In the genomic region with DNA sequence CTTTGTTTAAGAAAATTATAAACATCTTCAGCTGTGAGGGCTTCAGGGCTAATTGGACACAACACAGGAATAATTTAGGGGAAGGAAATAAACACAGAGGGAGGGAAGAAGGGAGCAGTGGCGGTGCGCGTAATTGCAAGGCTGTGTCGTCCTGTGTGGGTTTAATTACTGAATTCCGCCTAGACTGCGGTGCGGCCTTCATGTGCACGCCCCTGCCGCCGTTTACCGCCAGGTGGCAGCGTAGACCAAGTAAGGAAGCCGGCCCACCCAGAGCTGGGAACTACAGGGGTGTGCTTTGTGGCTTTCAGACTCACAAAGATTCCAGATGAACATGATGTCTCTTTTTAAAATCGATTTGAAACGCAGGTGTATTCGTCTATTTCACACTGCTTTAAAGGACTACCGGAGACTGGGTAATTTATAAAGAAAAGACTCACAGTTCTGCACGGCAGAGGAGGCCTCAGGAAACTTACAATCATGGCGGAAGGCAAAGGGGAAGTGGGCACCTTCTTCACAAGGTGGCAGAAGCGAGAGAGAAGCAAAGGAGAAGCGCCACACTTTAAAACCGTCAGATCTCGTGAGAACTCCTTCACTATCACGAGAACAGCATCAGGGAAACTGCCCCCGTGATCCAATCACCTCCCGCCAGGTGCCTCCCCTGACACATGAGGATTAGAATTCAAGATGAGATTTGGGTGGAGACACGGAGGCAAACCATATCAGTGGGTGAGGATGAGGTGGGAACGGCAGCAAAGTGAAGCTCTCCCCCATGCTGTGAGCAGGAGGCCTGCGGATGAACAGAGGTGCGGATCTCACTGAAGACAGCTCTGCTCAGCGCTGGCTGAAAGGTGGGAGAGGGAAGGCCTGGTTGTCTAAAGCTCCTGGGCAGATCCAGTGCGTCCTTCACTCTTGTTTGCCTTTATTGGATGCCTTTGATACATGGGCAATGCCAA, we compare ENCODE assay signal across 1 cellular context.
TF ChIP-seq lines count a peak whose summit lies in the region.

No MANE protein-coding gene starts in this region.

TF ChIP-seq in GM23338, 12 proteins besides CTCF, POLR2A, EP300 and RAD21 (continued from another document):
- TF ChIP-seq, protein P1, sequence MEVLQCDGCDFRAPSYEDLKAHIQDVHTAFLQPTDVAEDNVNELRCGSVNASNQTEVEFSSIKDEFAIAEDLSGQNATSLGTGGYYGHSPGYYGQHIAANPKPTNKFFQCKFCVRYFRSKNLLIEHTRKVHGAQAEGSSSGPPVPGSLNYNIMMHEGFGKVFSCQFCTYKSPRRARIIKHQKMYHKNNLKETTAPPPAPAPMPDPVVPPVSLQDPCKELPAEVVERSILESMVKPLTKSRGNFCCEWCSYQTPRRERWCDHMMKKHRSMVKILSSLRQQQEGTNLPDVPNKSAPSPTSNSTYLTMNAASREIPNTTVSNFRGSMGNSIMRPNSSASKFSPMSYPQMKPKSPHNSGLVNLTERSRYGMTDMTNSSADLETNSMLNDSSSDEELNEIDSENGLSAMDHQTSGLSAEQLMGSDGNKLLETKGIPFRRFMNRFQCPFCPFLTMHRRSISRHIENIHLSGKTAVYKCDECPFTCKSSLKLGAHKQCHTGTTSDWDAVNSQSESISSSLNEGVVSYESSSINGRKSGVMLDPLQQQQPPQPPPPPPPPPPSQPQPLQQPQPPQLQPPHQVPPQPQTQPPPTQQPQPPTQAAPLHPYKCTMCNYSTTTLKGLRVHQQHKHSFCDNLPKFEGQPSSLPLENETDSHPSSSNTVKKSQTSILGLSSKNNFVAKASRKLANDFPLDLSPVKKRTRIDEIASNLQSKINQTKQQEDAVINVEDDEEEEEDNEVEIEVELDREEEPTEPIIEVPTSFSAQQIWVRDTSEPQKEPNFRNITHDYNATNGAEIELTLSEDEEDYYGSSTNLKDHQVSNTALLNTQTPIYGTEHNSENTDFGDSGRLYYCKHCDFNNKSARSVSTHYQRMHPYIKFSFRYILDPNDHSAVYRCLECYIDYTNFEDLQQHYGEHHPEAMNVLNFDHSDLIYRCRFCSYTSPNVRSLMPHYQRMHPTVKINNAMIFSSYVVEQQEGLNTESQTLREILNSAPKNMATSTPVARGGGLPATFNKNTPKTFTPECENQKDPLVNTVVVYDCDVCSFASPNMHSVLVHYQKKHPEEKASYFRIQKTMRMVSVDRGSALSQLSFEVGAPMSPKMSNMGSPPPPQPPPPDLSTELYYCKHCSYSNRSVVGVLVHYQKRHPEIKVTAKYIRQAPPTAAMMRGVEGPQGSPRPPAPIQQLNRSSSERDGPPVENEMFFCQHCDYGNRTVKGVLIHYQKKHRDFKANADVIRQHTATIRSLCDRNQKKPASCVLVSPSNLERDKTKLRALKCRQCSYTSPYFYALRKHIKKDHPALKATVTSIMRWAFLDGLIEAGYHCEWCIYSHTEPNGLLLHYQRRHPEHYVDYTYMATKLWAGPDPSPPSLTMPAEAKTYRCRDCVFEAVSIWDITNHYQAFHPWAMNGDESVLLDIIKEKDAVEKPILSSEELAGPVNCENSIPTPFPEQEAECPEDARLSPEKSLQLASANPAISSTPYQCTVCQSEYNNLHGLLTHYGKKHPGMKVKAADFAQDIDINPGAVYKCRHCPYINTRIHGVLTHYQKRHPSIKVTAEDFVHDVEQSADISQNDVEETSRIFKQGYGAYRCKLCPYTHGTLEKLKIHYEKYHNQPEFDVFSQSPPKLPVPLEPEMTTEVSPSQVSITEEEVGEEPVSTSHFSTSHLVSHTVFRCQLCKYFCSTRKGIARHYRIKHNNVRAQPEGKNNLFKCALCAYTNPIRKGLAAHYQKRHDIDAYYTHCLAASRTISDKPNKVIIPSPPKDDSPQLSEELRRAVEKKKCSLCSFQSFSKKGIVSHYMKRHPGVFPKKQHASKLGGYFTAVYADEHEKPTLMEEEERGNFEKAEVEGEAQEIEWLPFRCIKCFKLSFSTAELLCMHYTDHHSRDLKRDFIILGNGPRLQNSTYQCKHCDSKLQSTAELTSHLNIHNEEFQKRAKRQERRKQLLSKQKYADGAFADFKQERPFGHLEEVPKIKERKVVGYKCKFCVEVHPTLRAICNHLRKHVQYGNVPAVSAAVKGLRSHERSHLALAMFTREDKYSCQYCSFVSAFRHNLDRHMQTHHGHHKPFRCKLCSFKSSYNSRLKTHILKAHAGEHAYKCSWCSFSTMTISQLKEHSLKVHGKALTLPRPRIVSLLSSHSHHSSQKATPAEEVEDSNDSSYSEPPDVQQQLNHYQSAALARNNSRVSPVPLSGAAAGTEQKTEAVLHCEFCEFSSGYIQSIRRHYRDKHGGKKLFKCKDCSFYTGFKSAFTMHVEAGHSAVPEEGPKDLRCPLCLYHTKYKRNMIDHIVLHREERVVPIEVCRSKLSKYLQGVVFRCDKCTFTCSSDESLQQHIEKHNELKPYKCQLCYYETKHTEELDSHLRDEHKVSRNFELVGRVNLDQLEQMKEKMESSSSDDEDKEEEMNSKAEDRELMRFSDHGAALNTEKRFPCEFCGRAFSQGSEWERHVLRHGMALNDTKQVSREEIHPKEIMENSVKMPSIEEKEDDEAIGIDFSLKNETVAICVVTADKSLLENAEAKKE (CRISPR knock-in tag; IDR thresholded peaks at IDR 0.05): no peak
- TF ChIP-seq JUNB (IDR thresholded peaks at IDR 0.05; ENCODE audit: unreplicated experiment): no peak
- TF ChIP-seq, protein P2, sequence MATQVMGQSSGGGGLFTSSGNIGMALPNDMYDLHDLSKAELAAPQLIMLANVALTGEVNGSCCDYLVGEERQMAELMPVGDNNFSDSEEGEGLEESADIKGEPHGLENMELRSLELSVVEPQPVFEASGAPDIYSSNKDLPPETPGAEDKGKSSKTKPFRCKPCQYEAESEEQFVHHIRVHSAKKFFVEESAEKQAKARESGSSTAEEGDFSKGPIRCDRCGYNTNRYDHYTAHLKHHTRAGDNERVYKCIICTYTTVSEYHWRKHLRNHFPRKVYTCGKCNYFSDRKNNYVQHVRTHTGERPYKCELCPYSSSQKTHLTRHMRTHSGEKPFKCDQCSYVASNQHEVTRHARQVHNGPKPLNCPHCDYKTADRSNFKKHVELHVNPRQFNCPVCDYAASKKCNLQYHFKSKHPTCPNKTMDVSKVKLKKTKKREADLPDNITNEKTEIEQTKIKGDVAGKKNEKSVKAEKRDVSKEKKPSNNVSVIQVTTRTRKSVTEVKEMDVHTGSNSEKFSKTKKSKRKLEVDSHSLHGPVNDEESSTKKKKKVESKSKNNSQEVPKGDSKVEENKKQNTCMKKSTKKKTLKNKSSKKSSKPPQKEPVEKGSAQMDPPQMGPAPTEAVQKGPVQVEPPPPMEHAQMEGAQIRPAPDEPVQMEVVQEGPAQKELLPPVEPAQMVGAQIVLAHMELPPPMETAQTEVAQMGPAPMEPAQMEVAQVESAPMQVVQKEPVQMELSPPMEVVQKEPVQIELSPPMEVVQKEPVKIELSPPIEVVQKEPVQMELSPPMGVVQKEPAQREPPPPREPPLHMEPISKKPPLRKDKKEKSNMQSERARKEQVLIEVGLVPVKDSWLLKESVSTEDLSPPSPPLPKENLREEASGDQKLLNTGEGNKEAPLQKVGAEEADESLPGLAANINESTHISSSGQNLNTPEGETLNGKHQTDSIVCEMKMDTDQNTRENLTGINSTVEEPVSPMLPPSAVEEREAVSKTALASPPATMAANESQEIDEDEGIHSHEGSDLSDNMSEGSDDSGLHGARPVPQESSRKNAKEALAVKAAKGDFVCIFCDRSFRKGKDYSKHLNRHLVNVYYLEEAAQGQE (IDR thresholded peaks at IDR 0.05; ENCODE audit: unreplicated experiment): no peak
